Comparison of ENCODE assay signal across 9 cellular contexts in the genomic region with DNA sequence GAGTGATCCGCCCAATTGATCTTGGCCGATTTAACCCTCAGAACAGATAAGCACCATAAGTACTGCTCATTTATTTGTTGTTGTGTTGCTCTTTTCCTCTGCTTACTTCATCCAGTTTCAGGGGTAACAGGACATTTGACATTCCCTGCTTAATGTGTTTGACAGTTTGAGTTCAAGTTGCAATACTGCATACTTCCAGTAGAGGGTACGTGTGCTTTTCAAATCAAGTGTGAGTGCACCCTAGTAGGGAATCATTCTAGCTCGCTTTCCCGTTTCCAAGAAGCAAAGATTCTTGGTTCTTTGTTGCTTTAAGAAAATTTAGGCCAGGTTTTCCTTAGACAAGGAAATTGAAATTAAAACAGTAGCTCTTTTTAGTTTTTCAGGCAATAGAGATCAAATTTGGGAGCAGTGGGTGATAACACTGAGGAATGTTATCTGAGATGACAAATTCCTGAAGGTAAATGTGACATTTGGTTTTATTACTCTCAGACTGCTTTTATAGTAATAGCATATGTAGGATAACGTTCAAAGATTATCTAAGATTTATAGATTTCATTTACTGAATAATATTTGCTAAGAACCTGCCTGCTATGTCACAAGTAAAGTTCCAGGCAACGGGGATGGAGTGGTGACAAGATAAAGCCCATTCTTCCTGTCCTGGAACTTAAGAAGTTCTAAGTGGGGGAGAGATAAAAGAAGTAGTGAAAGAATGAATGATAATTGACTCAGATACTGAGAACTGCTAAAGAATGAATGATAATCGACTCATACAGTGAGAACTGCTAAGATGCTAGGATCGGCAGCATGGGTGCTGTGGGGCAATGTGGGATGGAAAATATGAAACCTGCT.
DNase-seq lines count a peak whose midpoint lies in the region; ATAC-seq and TF ChIP-seq lines count a peak whose summit lies in the region.
"Had no signal": no experiment of that assay in that cellular context is flagged by ENCODE, and none has a peak within 500 bp of the region (broad histone marks: within the 10 kb centered on the region; RNA-seq: fewer than 3 reads in every experiment).

No MANE protein-coding gene starts in this region.

- TF ChIP-seq EP300 in esophagus muscularis mucosa (IDR thresholded peaks at IDR 0.05) (no peak), neural cell (conservative IDR thresholded peaks at IDR 0.05; ENCODE audit: poor library complexity, severe bottlenecking) (no peak)

- H2AFZ ChIP-seq in DND-41 (ENCODE audit: low read depth, low read length) (no peak overlapping the region), neural cell (ENCODE audit: low read depth, low read length) (no peak overlapping the region)

- H3K4me2 ChIP-seq in DND-41 (ENCODE audit: insufficient read depth, low read length) (no peak overlapping the region), neural cell (ENCODE audit: low read length) (no peak overlapping the region)

- H4K20me1 ChIP-seq in DND-41 (ENCODE audit: insufficient read depth, low read length) (no peaks in the 10 kb centered on the region), neural cell (ENCODE audit: insufficient read depth) (no peaks in the 10 kb centered on the region)

- H3K4me3 ChIP-seq in DND-41 (ENCODE audit: low read depth in 1 of 2, low read length in 2 of 2) = no peak overlapping the region
- H3K4me3 ChIP-seq in HL-60 (replicated peaks; ENCODE audit: insufficient read depth, low read length) = no peak overlapping the region
- no peak overlapping the region for H3K4me3 ChIP-seq in Peyer's patch
- no peak overlapping the region for H3K4me3 ChIP-seq in esophagus muscularis mucosa
- H3K4me3 ChIP-seq in neural cell (ENCODE audit: low read length) = no peak overlapping the region
- H3K4me3 ChIP-seq: skin epidermis had no signal

- H3K79me2 ChIP-seq in DND-41 (ENCODE audit: insufficient read depth, low read length) = no peaks in the 10 kb centered on the region
- no peaks in the 10 kb centered on the region for H3K79me2 ChIP-seq in neural cell (replicated peaks; ENCODE audit: insufficient read depth, low read length)

- peak; percentile 96 for TF ChIP-seq RAD21 in neural cell (conservative IDR thresholded peaks at IDR 0.05)

- TF ChIP-seq POLR2A in Peyer's patch (IDR thresholded peaks at IDR 0.05) = no peak
- TF ChIP-seq POLR2A in esophagus muscularis mucosa (IDR thresholded peaks at IDR 0.05; ENCODE audit: low read depth) = no peak

- intact Hi-C loops in esophagus muscularis mucosa (cut with DNase I) = loop anchor here (2.0 kb wide), 1 partner anchor 467 kb away; the partner anchor contains the start of gene C3orf49

- peak; percentile 78 for ATAC-seq in DND-41 (ENCODE audit: insufficient read depth, low read depth)
- peak; percentile 84 for ATAC-seq in GM19395 (IDR thresholded peaks at IDR 0.05; ENCODE audit: unreplicated experiment)
- ATAC-seq in GM19328 (IDR thresholded peaks at IDR 0.05; ENCODE audit: unreplicated experiment) = no peak

- no peaks in the 10 kb centered on the region for H3K4me1 ChIP-seq in DND-41 (ENCODE audit: insufficient read depth, low read length)
- peaks cover 0 to 10% (median 0%) of the 10 kb centered on the region in 4 donors for H3K4me1 ChIP-seq in Peyer's patch
- H3K4me1 ChIP-seq in esophagus muscularis mucosa = no peaks in the 10 kb centered on the region

- H3K27me3 ChIP-seq in DND-41 (ENCODE audit: insufficient read depth, low read length, poor library complexity) = peaks cover 3% of the 10 kb centered on the region
- no peaks in the 10 kb centered on the region for H3K27me3 ChIP-seq in HL-60 (ENCODE audit: insufficient read depth, poor library complexity, severe bottlenecking)
- H3K27me3 ChIP-seq in Peyer's patch = no peaks in the 10 kb centered on the region
- peaks cover 0 to 20% (median 3%) of the 10 kb centered on the region in 4 donors for H3K27me3 ChIP-seq in esophagus muscularis mucosa
- H3K27me3 ChIP-seq in neural cell (ENCODE audit: insufficient read depth, low read depth, low read length) = no peaks in the 10 kb centered on the region

- no peaks in the 10 kb centered on the region for H3K9me2 ChIP-seq in neural cell (ENCODE audit: insufficient read depth, low read length)

- H3K9me3 ChIP-seq in DND-41 (ENCODE audit: insufficient read depth, low read length, severe bottlenecking) (no peaks in the 10 kb centered on the region), Peyer's patch (no peaks in the 10 kb centered on the region), esophagus muscularis mucosa (no peaks in the 10 kb centered on the region), neural cell (ENCODE audit: low read length) (no peaks in the 10 kb centered on the region)

- TF ChIP-seq CTCF in DND-41 (IDR thresholded peaks at IDR 0.05; ENCODE audit: borderline replicate concordance, extremely low read depth, low read length, poor library complexity, severe bottlenecking) = peak; percentile 91
- peak; percentile 77 for TF ChIP-seq CTCF in HL-60 (IDR thresholded peaks at IDR 0.05; ENCODE audit: insufficient read depth, low read length)
- peak in 5 of 6 experiments; percentile 63 to 95 (median 93) for TF ChIP-seq CTCF in Peyer's patch (IDR thresholded peaks at IDR 0.05)
- TF ChIP-seq CTCF in esophagus muscularis mucosa (IDR thresholded peaks at IDR 0.05) = peak; percentile 70 to 85 (median 84)
- TF ChIP-seq CTCF in neural cell (IDR thresholded peaks at IDR 0.05; ENCODE audit: poor library complexity, severe bottlenecking) = peak; percentile 94

- H3K9ac ChIP-seq in DND-41 (ENCODE audit: low read depth, low read length) (no peak overlapping the region), neural cell (ENCODE audit: low read length) (no peak overlapping the region)

- no peak for DNase-seq in DND-41
- DNase-seq in HL-60 (ENCODE audit: low read depth in 1 of 2, low spot score in 1 of 2) = peak; percentile 10 to 16
- no peak for DNase-seq in Peyer's patch
- no peak for DNase-seq in esophagus muscularis mucosa (ENCODE audit: extremely low spot score)
- DNase-seq in NK-92 (lab: John Stamatoyannopoulos, UW; ENCODE audit: unreplicated experiment) = no peak

- H3K36me3 ChIP-seq in DND-41 (ENCODE audit: insufficient read depth, low read length) (no peaks in the 10 kb centered on the region), Peyer's patch (no peaks in the 10 kb centered on the region), esophagus muscularis mucosa (no peaks in the 10 kb centered on the region), neural cell (ENCODE audit: insufficient read depth, low read length) (no peaks in the 10 kb centered on the region)

- H3K27ac ChIP-seq in DND-41 (ENCODE audit: low read length) = no peak overlapping the region
- no peak overlapping the region for H3K27ac ChIP-seq in HL-60 (replicated peaks)
- H3K27ac ChIP-seq in Peyer's patch = peak overlapping the region in 2 of 4 donors; percentile 34 to 46
- no peak overlapping the region for H3K27ac ChIP-seq in esophagus muscularis mucosa (replicated peaks in 1 of 4)
- no peak overlapping the region for H3K27ac ChIP-seq in neural cell (ENCODE audit: low read length)
- H3K27ac ChIP-seq: skin epidermis had no signal

- H3F3A ChIP-seq in neural cell (ENCODE audit: insufficient read depth, low read length, poor library complexity, severe bottlenecking) = no peaks in the 10 kb centered on the region

- 35% methylated on average over 9 of the region's 9 CpGs for WGBS in esophagus muscularis mucosa

TF ChIP-seq in neural cell, 6 proteins besides CTCF, POLR2A, EP300 and RAD21:
- TF ChIP-seq SMC3 (conservative IDR thresholded peaks at IDR 0.05; ENCODE audit: poor library complexity) (peak; percentile 97), EZH2 (IDR thresholded peaks at IDR 0.05; ENCODE audit: borderline replicate concordance, insufficient read depth, low read length, poor library complexity, severe bottlenecking) (no peak), POLR2AphosphoS5 (IDR thresholded peaks at IDR 0.05) (no peak), MXI1 (conservative IDR thresholded peaks at IDR 0.05; ENCODE audit: poor library complexity, severe bottlenecking) (no peak), TAF1 (IDR thresholded peaks at IDR 0.05; ENCODE audit: low read depth) (no peak)
- TF ChIP-seq, protein P1, sequence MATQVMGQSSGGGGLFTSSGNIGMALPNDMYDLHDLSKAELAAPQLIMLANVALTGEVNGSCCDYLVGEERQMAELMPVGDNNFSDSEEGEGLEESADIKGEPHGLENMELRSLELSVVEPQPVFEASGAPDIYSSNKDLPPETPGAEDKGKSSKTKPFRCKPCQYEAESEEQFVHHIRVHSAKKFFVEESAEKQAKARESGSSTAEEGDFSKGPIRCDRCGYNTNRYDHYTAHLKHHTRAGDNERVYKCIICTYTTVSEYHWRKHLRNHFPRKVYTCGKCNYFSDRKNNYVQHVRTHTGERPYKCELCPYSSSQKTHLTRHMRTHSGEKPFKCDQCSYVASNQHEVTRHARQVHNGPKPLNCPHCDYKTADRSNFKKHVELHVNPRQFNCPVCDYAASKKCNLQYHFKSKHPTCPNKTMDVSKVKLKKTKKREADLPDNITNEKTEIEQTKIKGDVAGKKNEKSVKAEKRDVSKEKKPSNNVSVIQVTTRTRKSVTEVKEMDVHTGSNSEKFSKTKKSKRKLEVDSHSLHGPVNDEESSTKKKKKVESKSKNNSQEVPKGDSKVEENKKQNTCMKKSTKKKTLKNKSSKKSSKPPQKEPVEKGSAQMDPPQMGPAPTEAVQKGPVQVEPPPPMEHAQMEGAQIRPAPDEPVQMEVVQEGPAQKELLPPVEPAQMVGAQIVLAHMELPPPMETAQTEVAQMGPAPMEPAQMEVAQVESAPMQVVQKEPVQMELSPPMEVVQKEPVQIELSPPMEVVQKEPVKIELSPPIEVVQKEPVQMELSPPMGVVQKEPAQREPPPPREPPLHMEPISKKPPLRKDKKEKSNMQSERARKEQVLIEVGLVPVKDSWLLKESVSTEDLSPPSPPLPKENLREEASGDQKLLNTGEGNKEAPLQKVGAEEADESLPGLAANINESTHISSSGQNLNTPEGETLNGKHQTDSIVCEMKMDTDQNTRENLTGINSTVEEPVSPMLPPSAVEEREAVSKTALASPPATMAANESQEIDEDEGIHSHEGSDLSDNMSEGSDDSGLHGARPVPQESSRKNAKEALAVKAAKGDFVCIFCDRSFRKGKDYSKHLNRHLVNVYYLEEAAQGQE (IDR thresholded peaks at IDR 0.05; ENCODE audit: borderline replicate concordance) = no peak

Comparison
In these comparisons a context has a peak if more than half of its experiments do, and no peak if none do; other contexts are left out.
1. DNase-seq: peak in HL-60 (2 of 2); none in DND-41 (single experiment), Peyer's patch (0 of 3), esophagus muscularis mucosa (single experiment) and NK-92 (single experiment).
2. Peak in every context shown above with its lines, with median percentiles within 50 percentile points of each other: CTCF ChIP-seq.